ENCODE assay signal across 10 cellular contexts in genomic region chr16:74761665-74762064, GRCh38. TPM values are rescaled to one million over a fixed set of nuclear protein-coding genes. Genes with fewer than 3 reads are reported as not detected.
"Had no signal": no experiment of that assay in that cellular context is flagged by ENCODE, and none has a peak within 500 bp of the region (broad histone marks: within the 10 kb centered on the region; RNA-seq: fewer than 3 reads in every experiment).

No MANE protein-coding gene starts in this region.

- ATAC-seq: GM23338, HCT116, HepG2, K562 had no signal

- H3K4me3 Mint-ChIP-seq: GM23338, H9, HFFc6 had no signal

- H3K27ac ChIP-seq: HL-60 had no signal

- H2AFZ ChIP-seq: GM23338 had no signal

- H3K4me2 ChIP-seq: GM23338 had no signal

- H3K9me3 Mint-ChIP-seq: GM23338, H9, HFFc6 had no signal

- FAIRE-seq: H1, H54, HepG2, K562 had no signal

- DNase-seq: H9, HFFc6, KG1 had no signal

- H3K4me1 Mint-ChIP-seq: GM23338 had no signal

- H3K4me3 ChIP-seq: GM23338, K562 had no signal

- H3K27ac Mint-ChIP-seq: GM23338, H9, HFFc6 had no signal

RNA-seq across cellular contexts. Expression of gene FA2H, which starts 13.0 kb away (rescaled TPM):
- total RNA-seq: HepG2, HFFc6, K562 had no signal
- polyA plus RNA-seq: K562 had no signal
